In the genomic region with DNA sequence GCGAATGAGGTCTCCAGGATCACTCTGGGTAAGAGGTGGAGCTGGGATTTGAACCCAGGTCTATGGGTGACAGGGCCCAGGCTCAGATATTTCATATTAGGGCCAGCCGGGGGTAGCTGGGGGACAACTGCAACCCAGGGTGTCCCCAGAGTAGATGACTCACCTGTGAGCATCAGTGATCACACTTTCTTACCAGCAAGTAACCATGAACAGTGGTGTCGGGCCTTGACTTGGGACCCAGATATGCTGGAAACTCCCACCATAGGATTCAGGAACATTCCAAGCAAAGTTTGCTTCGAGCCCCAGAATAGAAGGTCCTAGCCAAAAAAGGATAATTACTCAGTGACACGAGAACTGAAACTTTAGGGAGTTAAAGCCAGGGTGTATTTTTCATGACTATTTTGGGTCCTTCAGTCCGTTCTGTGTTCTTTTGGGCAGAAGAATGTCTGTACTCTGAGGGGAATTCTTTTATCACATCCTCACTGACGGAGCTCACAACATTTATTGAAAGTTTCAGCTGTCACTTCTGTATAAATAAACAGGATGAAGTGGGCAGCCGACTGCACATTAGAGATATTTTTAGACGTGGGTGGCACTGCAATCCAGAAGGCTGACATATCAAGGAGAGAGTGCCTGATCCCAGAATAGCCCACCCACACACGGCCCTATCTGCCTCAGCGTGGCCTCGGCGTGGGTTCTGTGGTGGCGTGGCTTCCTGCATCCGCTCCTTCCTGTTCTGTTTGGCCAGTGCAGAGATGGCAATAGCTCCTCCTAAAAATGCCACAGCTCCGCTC, we compare ENCODE assay signal across 8 cellular contexts. TPM values are rescaled to one million over a fixed set of nuclear protein-coding genes. Genes with fewer than 3 reads are reported as not detected.
DNase-seq lines count a peak whose midpoint lies in the region; ATAC-seq lines count a peak whose summit lies in the region.

No MANE protein-coding gene starts in this region.

- no peak for DNase-seq in activated T-cell treated with anti-CD3 and anti-CD28 coated beads, Interleukin-2, amount 50 U/mL, for 24 hours
- DNase-seq in activated T-cell treated with anti-CD3 and anti-CD28 coated beads, Interleukin-2, amount 50 U/mL, for 1 hour = no peak
- DNase-seq in activated T-helper 2 cell treated with anti-CD3 and anti-CD28 coated beads, Interferon-gamma antibody, Interleukin-2, Interleukin-4, amounts not matched to agents 10 μg/mL and 5 μg/mL and 100 μg/mL, durations not matched to agents 14 hours and 24 hours and 36 hours (ENCODE audit: low spot score) = no peak
- DNase-seq in immature natural killer cell = peak; percentile 28 to 53 (median 49)
- no peak for DNase-seq in germinal center (ENCODE audit: low spot score)
- no peak for DNase-seq in NCI-H2171 treated with DMSO at 0.1 percent for 48 hours (lab: John Stamatoyannopoulos, UW)

- intact Hi-C loops in activated T-helper 2 cell treated with anti-CD3 and anti-CD28 coated beads, Interferon-gamma antibody, Interleukin-2, Interleukin-4, amounts not matched to agents 10 μg/mL and 5 μg/mL and 100 μg/mL, durations not matched to agents 14 hours and 24 hours and 36 hours (cut with micrococcal nuclease) = loop anchor here (2.0 kb wide), 2 partner anchors 28 to 156 kb away; a partner anchor contains a TSS

- no peaks in the 10 kb centered on the region for H3K27me3 Mint-ChIP-seq in activated T-cell treated with anti-CD3 and anti-CD28 coated beads, Interleukin-2, amount 50 U/mL, for 24 hours
- H3K27me3 Mint-ChIP-seq in activated T-helper 2 cell treated with anti-CD3 and anti-CD28 coated beads, Interferon-gamma antibody, Interleukin-2, Interleukin-4, amounts not matched to agents 10 μg/mL and 5 μg/mL and 100 μg/mL, durations not matched to agents 14 hours and 24 hours and 36 hours (ENCODE audit: low read depth) = no peaks in the 10 kb centered on the region
- peaks cover 9 to 16% (median 9%) of the 10 kb centered on the region in 3 donors for H3K27me3 Mint-ChIP-seq in immature natural killer cell (ENCODE audit: low read depth in 3 of 3)

- H3K4me3 Mint-ChIP-seq in activated T-cell treated with anti-CD3 and anti-CD28 coated beads, Interleukin-2, amount 50 U/mL, for 24 hours = peak overlapping the region; percentile 16
- H3K4me3 Mint-ChIP-seq in activated T-helper 2 cell treated with anti-CD3 and anti-CD28 coated beads, Interferon-gamma antibody, Interleukin-2, Interleukin-4, amounts not matched to agents 10 μg/mL and 5 μg/mL and 100 μg/mL, durations not matched to agents 14 hours and 24 hours and 36 hours (ENCODE audit: low read depth) = no peak overlapping the region
- peak overlapping the region; percentile 40 to 82 (median 73) for H3K4me3 Mint-ChIP-seq in immature natural killer cell

- ATAC-seq in HG02571 (IDR thresholded peaks at IDR 0.05; ENCODE audit: unreplicated experiment) = no peak

- H3K36me3 Mint-ChIP-seq in activated T-cell treated with anti-CD3 and anti-CD28 coated beads, Interleukin-2, amount 50 U/mL, for 24 hours (ENCODE audit: low read depth) = peaks cover 6% of the 10 kb centered on the region
- H3K36me3 Mint-ChIP-seq in activated T-helper 2 cell treated with anti-CD3 and anti-CD28 coated beads, Interferon-gamma antibody, Interleukin-2, Interleukin-4, amounts not matched to agents 10 μg/mL and 5 μg/mL and 100 μg/mL, durations not matched to agents 14 hours and 24 hours and 36 hours (ENCODE audit: low read depth) = peaks cover 18% of the 10 kb centered on the region
- peaks cover 0 to 5% (median 0%) of the 10 kb centered on the region in 3 donors for H3K36me3 Mint-ChIP-seq in immature natural killer cell

- H3K27ac ChIP-seq in temporal lobe (ENCODE audit: low read depth, low read length) = peak overlapping the region; percentile 59

- H3K9me3 Mint-ChIP-seq in activated T-cell treated with anti-CD3 and anti-CD28 coated beads, Interleukin-2, amount 50 U/mL, for 24 hours = peaks cover 8% of the 10 kb centered on the region
- peaks cover 17% of the 10 kb centered on the region for H3K9me3 Mint-ChIP-seq in activated T-helper 2 cell treated with anti-CD3 and anti-CD28 coated beads, Interferon-gamma antibody, Interleukin-2, Interleukin-4, amounts not matched to agents 10 μg/mL and 5 μg/mL and 100 μg/mL, durations not matched to agents 14 hours and 24 hours and 36 hours
- H3K9me3 Mint-ChIP-seq in immature natural killer cell = peaks cover 0 to 5% (median 0%) of the 10 kb centered on the region in 6 donors

- peaks cover 32% of the 10 kb centered on the region for H3K4me1 Mint-ChIP-seq in activated T-cell treated with anti-CD3 and anti-CD28 coated beads, Interleukin-2, amount 50 U/mL, for 24 hours (ENCODE audit: low read depth)
- H3K4me1 Mint-ChIP-seq in activated T-helper 2 cell treated with anti-CD3 and anti-CD28 coated beads, Interferon-gamma antibody, Interleukin-2, Interleukin-4, amounts not matched to agents 10 μg/mL and 5 μg/mL and 100 μg/mL, durations not matched to agents 14 hours and 24 hours and 36 hours (ENCODE audit: low read depth) = peaks cover 31% of the 10 kb centered on the region
- peaks cover 63 to 75% of the 10 kb centered on the region in 2 donors for H3K4me1 Mint-ChIP-seq in immature natural killer cell

- peak overlapping the region; percentile 85 for H3K27ac Mint-ChIP-seq in activated T-cell treated with anti-CD3 and anti-CD28 coated beads, Interleukin-2, amount 50 U/mL, for 24 hours
- peak overlapping the region; percentile 90 for H3K27ac Mint-ChIP-seq in activated T-helper 2 cell treated with anti-CD3 and anti-CD28 coated beads, Interferon-gamma antibody, Interleukin-2, Interleukin-4, amounts not matched to agents 10 μg/mL and 5 μg/mL and 100 μg/mL, durations not matched to agents 14 hours and 24 hours and 36 hours
- H3K27ac Mint-ChIP-seq in immature natural killer cell = peak overlapping the region; percentile 91 to 98 (median 96)

RNA-seq across cellular contexts. Expression of a gene that starts 45.6 kb away (rescaled TPM):
- 13.1 and 14.0 TPM in 2 replicates for total RNA-seq in activated T-helper 2 cell treated with anti-CD3 and anti-CD28 coated beads, Interferon-gamma antibody, Interleukin-2, Interleukin-4, amounts not matched to agents 10 μg/mL and 5 μg/mL and 100 μg/mL, durations not matched to agents 14 hours and 24 hours and 36 hours
- 100 to 1,000 TPM in 1 of 3 donors, 10 to 100 TPM in 2; 70.8 to 292 (median 96.5) TPM for polyA plus RNA-seq in immature natural killer cell
- total RNA-seq in temporal lobe = 6.4 TPM

Comparison
In these comparisons a context has a peak if more than half of its experiments do, and no peak if none do; other contexts are left out.
1. DNase-seq: peak in immature natural killer cell (3 of 3); none in activated T-cell treated with anti-CD3 and anti-CD28 coated beads, Interleukin-2, amount 50 U/mL, for 24 hours (single experiment), activated T-cell treated with anti-CD3 and anti-CD28 coated beads, Interleukin-2, amount 50 U/mL, for 1 hour (single experiment), activated T-helper 2 cell treated with anti-CD3 and anti-CD28 coated beads, Interferon-gamma antibody, Interleukin-2, Interleukin-4, amounts not matched to agents 10 μg/mL and 5 μg/mL and 100 μg/mL, durations not matched to agents 14 hours and 24 hours and 36 hours (single experiment), germinal center (single experiment) and NCI-H2171 treated with DMSO at 0.1 percent for 48 hours (single experiment).
2. Peak in every context shown above with its lines, with median percentiles within 50 percentile points of each other: H3K27ac Mint-ChIP-seq.